8 cellular contexts compared by ENCODE assay signal in the genomic region with DNA sequence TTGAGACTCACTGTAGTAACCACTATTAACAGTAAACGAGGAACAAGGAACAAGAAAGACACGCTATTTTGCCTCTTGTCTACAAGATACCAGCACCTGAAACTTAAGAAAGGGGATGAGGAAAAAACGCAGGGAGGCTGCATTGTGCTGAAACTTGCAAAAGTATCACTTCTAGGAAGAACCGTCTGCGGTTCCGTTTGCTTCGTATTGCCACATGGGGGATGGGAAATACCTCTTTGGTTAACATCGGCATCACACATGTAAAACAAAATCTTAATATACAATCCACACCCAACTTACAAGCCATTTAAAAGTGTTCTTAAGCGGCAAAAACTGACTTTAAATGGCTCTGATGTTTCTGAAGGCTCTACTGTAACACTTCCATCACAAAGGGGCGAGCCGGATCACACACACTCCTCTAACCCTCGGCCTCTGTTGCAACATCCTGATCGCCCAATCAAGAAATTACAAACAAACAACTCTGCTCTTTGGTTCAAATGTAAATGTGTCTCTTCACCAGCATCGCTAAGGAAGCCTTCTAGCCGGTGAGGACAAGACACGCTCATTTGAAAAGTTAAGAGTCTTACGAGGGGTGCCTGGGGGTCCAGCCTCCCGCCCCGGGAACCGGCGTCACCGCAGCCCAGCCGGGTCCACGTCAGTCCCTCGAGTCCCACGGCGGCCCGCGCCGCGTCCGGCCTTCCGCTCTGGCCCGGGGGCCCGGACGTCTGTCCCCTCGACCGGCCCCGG. TPM values are rescaled to one million over a fixed set of nuclear protein-coding genes. Genes with fewer than 3 reads are reported as not detected.
DNase-seq lines count a peak whose midpoint lies in the region; ATAC-seq and TF ChIP-seq lines count a peak whose summit lies in the region.

No MANE protein-coding gene starts in this region.

- no peaks in the 10 kb centered on the region for H3K4me1 ChIP-seq in BE2C
- peaks cover 0 to 5% of the 10 kb centered on the region in 2 donors for H3K4me1 ChIP-seq in lung (ENCODE audit: control insufficient read depth in 2 of 2, insufficient read depth in 2 of 2, low read length in 2 of 2)
- H3K4me1 ChIP-seq in testis = peaks cover 26% of the 10 kb centered on the region

- no peak for TF ChIP-seq CTCF in BE2C (IDR thresholded peaks at IDR 0.05; ENCODE audit: low read depth, low read length)
- no peak for TF ChIP-seq CTCF in lung (IDR thresholded peaks at IDR 0.05; ENCODE audit: control extremely low read depth, extremely low read depth)
- no peak for TF ChIP-seq CTCF in testis (IDR thresholded peaks at IDR 0.05)

- 0 to 1% methylated on average over 30 to 39 of the region's 39 CpGs for WGBS in lung, 2 donors
- 0 to 1% methylated on average over 19 to 39 of the region's 39 CpGs for WGBS in testis, 2 donors

- H3K27ac ChIP-seq in caudate nucleus (ENCODE audit: low read depth, low read length) = peak overlapping the region; percentile 93
- H3K27ac ChIP-seq in lung (ENCODE audit: low read depth in 1 of 2, low read length in 1 of 2) = peak overlapping the region; percentile 98 to 99
- H3K27ac ChIP-seq in testis = peak overlapping the region; percentile 97 to 100

- H3K27me3 ChIP-seq in BE2C = no peaks in the 10 kb centered on the region
- H3K27me3 ChIP-seq in lung (ENCODE audit: control insufficient read depth, insufficient read depth) = no peaks in the 10 kb centered on the region
- H3K27me3 ChIP-seq in testis = no peaks in the 10 kb centered on the region

- peak overlapping the region; percentile 86 for H3K4me3 ChIP-seq in BE2C (ENCODE audit: low read depth, low read length)
- peak overlapping the region; percentile 67 for H3K4me3 ChIP-seq in lung
- H3K4me3 ChIP-seq in testis = peak overlapping the region; percentile 95 to 100

- intact Hi-C loops in testis (cut with DNase I; ENCODE audit: low total_unique reads) = no loop called here

- TF ChIP-seq POLR2A in testis (IDR thresholded peaks at IDR 0.05) = no peak

- H3K9me3 ChIP-seq in BE2C (no peaks in the 10 kb centered on the region), lung (ENCODE audit: control insufficient read depth in 2 of 2, insufficient read depth in 1 of 2, low read length in 1 of 2) (no peaks in the 10 kb centered on the region), testis (no peaks in the 10 kb centered on the region)

- DNase-seq in BE2C (no peak), RKO (ENCODE audit: low spot score) (peak; percentile 70), caudate nucleus (lab: John Stamatoyannopoulos, UW) (peak in 1 of 61 donors; percentile 68), lung (ENCODE audit: low spot score) (no peak), testis (no peak), NCI-H524 (lab: John Stamatoyannopoulos, UW) (no peak)

- ATAC-seq in GM21723 (IDR thresholded peaks at IDR 0.05; ENCODE audit: unreplicated experiment) (peak; percentile 8), lung (ENCODE audit: insufficient read depth, low FRiP score) (no peak), HG03457 (IDR thresholded peaks at IDR 0.05; ENCODE audit: unreplicated experiment) (no peak)

- H3K36me3 ChIP-seq in BE2C (peaks cover 13% of the 10 kb centered on the region), lung (ENCODE audit: control insufficient read depth in 2 of 2, insufficient read depth in 2 of 2, low read length in 2 of 2) (peaks cover 0 to 10% of the 10 kb centered on the region in 2 donors), testis (ENCODE audit: low read depth, missing control alignments) (no peaks in the 10 kb centered on the region)

RNA-seq across cellular contexts. Expression of gene SEC16A, which starts 0.6 kb away (rescaled TPM):
- 70.2 TPM for polyA plus RNA-seq in BE2C (2012; ENCODE audit: insufficient read depth, insufficient read length, low read depth)
- total RNA-seq in lung (10 to 100 TPM; 44.3 to 78.8 TPM), testis (100 to 1,000 TPM in 1 of 2 donors, 10 to 100 TPM in 1; 90.4 to 103 TPM)
- polyA plus RNA-seq in lung (10 to 100 TPM; 44.2 to 49.1 TPM), testis (ENCODE audit: insufficient read depth, low read depth, low replicate concordance) (67.8 TPM)

RNA-seq across cellular contexts. Expression of gene INPP5E, which starts 42.6 kb away (rescaled TPM):
- polyA plus RNA-seq in BE2C (2012; ENCODE audit: insufficient read depth, insufficient read length, low read depth) = 27.6 TPM
- total RNA-seq in lung (10 to 100 TPM in 1 of 2 donors, 1 to 10 TPM in 1; 8.4 to 18.4 TPM), testis (10 to 100 TPM; 32.2 to 38.0 TPM)
- polyA plus RNA-seq in lung (1 to 10 TPM; 7.2 to 8.7 TPM), testis (ENCODE audit: insufficient read depth, low read depth, low replicate concordance) (22.1 TPM)
